Comparison of ENCODE assay signal across 10 cellular contexts in genomic region chr17:73343739-73344454, GRCh38. TPM values are rescaled to one million over a fixed set of nuclear protein-coding genes. Genes with fewer than 3 reads are reported as not detected.
DNase-seq lines count a peak whose midpoint lies in the region; ATAC-seq and TF ChIP-seq lines count a peak whose summit lies in the region.
"Had no signal": no experiment of that assay in that cellular context is flagged by ENCODE, and none has a peak within 500 bp of the region (broad histone marks: within the 10 kb centered on the region; RNA-seq: fewer than 3 reads in every experiment).

No MANE protein-coding gene starts in this region.

- TF ChIP-seq POLR2A in heart left ventricle (IDR thresholded peaks at IDR 0.05) (no peak), sigmoid colon (IDR thresholded peaks at IDR 0.05) (no peak)

- intact Hi-C loops in heart left ventricle (cut with DNase I) (no loop called here), sigmoid colon (cut with DNase I) (no loop called here)

- peak; percentile 12 for DNase-seq in EL
- peak; percentile 68 to 75 for DNase-seq in SJCRH30
- DNase-seq in heart left ventricle, result no peak
- no peak for DNase-seq in sigmoid colon
- no peak for DNase-seq in GM10266 (ENCODE audit: extremely low spot score)

- no peaks in the 10 kb centered on the region for H3K9me3 ChIP-seq in SJCRH30 (replicated peaks)
- H3K9me3 ChIP-seq in heart left ventricle, result no peaks in the 10 kb centered on the region
- no peaks in the 10 kb centered on the region for H3K9me3 ChIP-seq in sigmoid colon

- H3K36me3 ChIP-seq in SJCRH30 (no peaks in the 10 kb centered on the region), heart left ventricle (no peaks in the 10 kb centered on the region), sigmoid colon (no peaks in the 10 kb centered on the region)

- no peak for ATAC-seq in heart left ventricle
- no peak for ATAC-seq in GM19455 (IDR thresholded peaks at IDR 0.05; ENCODE audit: unreplicated experiment)
- ATAC-seq in HG03571 (IDR thresholded peaks at IDR 0.05; ENCODE audit: unreplicated experiment), result no peak
- no peak for ATAC-seq in HG02623 (IDR thresholded peaks at IDR 0.05; ENCODE audit: unreplicated experiment)
- ATAC-seq: activated T-helper 17 cell treated with anti-CD3 and anti-CD28 coated beads, Interleukin-2, amount 50 U/mL, for 72 hours had no signal

- H3K27me3 ChIP-seq in SJCRH30 (no peaks in the 10 kb centered on the region), heart left ventricle (no peaks in the 10 kb centered on the region), sigmoid colon (no peaks in the 10 kb centered on the region)

- H3K4me1 ChIP-seq in SJCRH30 (peaks cover 40% of the 10 kb centered on the region), heart left ventricle (peaks cover 0 to 33% (median 17%) of the 10 kb centered on the region in 12 donors), sigmoid colon (peaks cover 0 to 80% (median 70%) of the 10 kb centered on the region in 4 donors)

- H3K27ac ChIP-seq in SJCRH30 (peak overlapping the region; percentile 92), heart left ventricle (peak overlapping the region in 9 of 12 donors; percentile 24 to 91 (median 56)), sigmoid colon (peak overlapping the region; percentile 67 to 97 (median 96))
- H3K27ac ChIP-seq: parathyroid adenoma had no signal

- H3K4me3 ChIP-seq in SJCRH30 (peak overlapping the region; percentile 29), heart left ventricle (peak overlapping the region in 4 of 12 donors; percentile 1 to 35 (median 24)), sigmoid colon (peak overlapping the region in 3 of 4 donors; percentile 12 to 30 (median 27))

- TF ChIP-seq EP300 in sigmoid colon (IDR thresholded peaks at IDR 0.05), result no peak

- TF ChIP-seq CTCF in heart left ventricle (IDR thresholded peaks at IDR 0.05), result no peak
- no peak for TF ChIP-seq CTCF in sigmoid colon (IDR thresholded peaks at IDR 0.05)
- TF ChIP-seq CTCF in GM10266 (IDR thresholded peaks at IDR 0.05; ENCODE audit: control insufficient read depth, insufficient read depth, low read depth, missing control alignments), result no peak

- 53 to 69% (median 66%) methylated on average over 9 to 11 of the region's 11 CpGs for WGBS in heart left ventricle, 4 donors
- WGBS in sigmoid colon, 2 donors, result 72 to 76% methylated on average over 11 of the region's 11 CpGs

RNA-seq across cellular contexts. Expression of gene CDC42EP4, which starts 32.1 kb away (rescaled TPM):
- 21.7 and 22.2 TPM in 2 replicates for total RNA-seq in SJCRH30 (2014; rRNA removed; shearing (Covaris generic))
- 100 to 1,000 TPM in 1 of 9 donors, 10 to 100 TPM in 8; 21.8 to 103 (median 37.5) TPM for total RNA-seq in heart left ventricle
- 10 to 100 TPM; 18.6 to 65.3 TPM for polyA plus RNA-seq in heart left ventricle
- total RNA-seq in sigmoid colon, result 10 to 100 TPM; 68.1 to 87.6 (median 76.0) TPM
- 10 to 100 TPM; 44.0 to 57.3 (median 46.2) TPM for polyA plus RNA-seq in sigmoid colon

Comparison
In these comparisons a context has a peak if more than half of its experiments do, and no peak if none do; other contexts are left out.
1. DNase-seq: peak in EL (single experiment) and SJCRH30 (2 of 2); none in heart left ventricle (0 of 5), sigmoid colon (single experiment) and GM10266 (single experiment).
2. Peak in every context shown above with its lines, with median percentiles within 50 percentile points of each other: H3K27ac ChIP-seq.